In genomic region chr7:43110790-43111362, GRCh38 we compare ENCODE assay signal across 32 cellular contexts. TPM values are rescaled to one million over a fixed set of nuclear protein-coding genes. Genes with fewer than 3 reads are reported as not detected.
DNase-seq lines count a peak whose midpoint lies in the region; ATAC-seq, FAIRE-seq and TF ChIP-seq lines count a peak whose summit lies in the region.
"Had no signal": no experiment of that assay in that cellular context is flagged by ENCODE, and none has a peak within 500 bp of the region (broad histone marks: within the 10 kb centered on the region; RNA-seq: fewer than 3 reads in every experiment).

No MANE protein-coding gene starts in this region.

- H3K4me2 ChIP-seq in OCI-LY7 (ENCODE audit: low read length) (peak overlapping the region; percentile 60), H1 (ENCODE audit: insufficient read depth in 1 of 2, low read depth in 2 of 2, low read length in 2 of 2) (no peak overlapping the region)
- H3K4me2 ChIP-seq: hepatocyte had no signal

- peak overlapping the region; percentile 78 for H3K27ac ChIP-seq in OCI-LY7 (ENCODE audit: low read depth, low read length, poor library complexity, severe bottlenecking)
- no peak overlapping the region for H3K27ac ChIP-seq in H1 (ENCODE audit: low read depth, low read length)
- H3K27ac ChIP-seq: gastrocnemius medialis, hepatocyte, VCaP had no signal

- no peaks in the 10 kb centered on the region for H4K20me1 ChIP-seq in OCI-LY7 (ENCODE audit: insufficient read depth, low read length)
- H4K20me1 ChIP-seq in H1 (replicated peaks in 1 of 2; ENCODE audit: control insufficient read depth in 1 of 2, insufficient read depth in 2 of 2, low read length in 2 of 2): no peaks in the 10 kb centered on the region

- H3K79me1 ChIP-seq in H1 (ENCODE audit: low read depth, low read length): no peaks in the 10 kb centered on the region

- no peak for TF ChIP-seq EP300 in H1 (IDR thresholded peaks at IDR 0.05; ENCODE audit: borderline replicate concordance in 1 of 2, low read depth in 2 of 2, low read length in 2 of 2)

- H3K36me3 ChIP-seq in OCI-LY7 (ENCODE audit: insufficient read depth, low read length): no peaks in the 10 kb centered on the region
- no peaks in the 10 kb centered on the region for H3K36me3 ChIP-seq in H1 (ENCODE audit: control insufficient read depth in 2 of 4, insufficient read depth in 4 of 4, low read length in 3 of 4)
- H3K36me3 ChIP-seq: gastrocnemius medialis had no signal

- H3K9me3 ChIP-seq in OCI-LY7 (ENCODE audit: low read length): peaks cover 3% of the 10 kb centered on the region; the same call in 1 of the 2 replicates
- no peaks in the 10 kb centered on the region for H3K9me3 ChIP-seq in H1 (ENCODE audit: insufficient read depth in 2 of 2, low read depth in 1 of 2, low read length in 1 of 2)
- H3K9me3 ChIP-seq: gastrocnemius medialis had no signal

- no peak overlapping the region for H3K23ac ChIP-seq in H1 (ENCODE audit: insufficient read length)

- POLR2A ChIA-PET in OCI-LY7 (lab: Charles Lee) (interaction anchor here (0.7 to 1.6 kb wide), 8 partner anchors 9 to 175 kb away, joined by 3 to 5 read pairs (median 3); no protein-coding TSS in a partner anchor), H1 (lab: Charles Lee; ENCODE audit: partially characterized antibody) (no interaction called here)

- no peak for TF ChIP-seq RAD21 in H1 (IDR thresholded peaks at IDR 0.05 in 1 of 2, conservative IDR thresholded peaks at IDR 0.05 in 1 of 2; ENCODE audit: low read depth in 2 of 2, low read length in 2 of 2)

- no peak overlapping the region for H2AK5ac ChIP-seq in H1 (ENCODE audit: low read depth, low read length)

- CTCF ChIA-PET in OCI-LY7 (lab: Charles Lee; ENCODE audit: unreplicated experiment): no interaction called here
- CTCF ChIA-PET in H1 (lab: Charles Lee; ENCODE audit: partially characterized antibody): interaction anchor here (1.0 to 2.6 kb wide), 4 partner anchors 32 to 151 kb away, joined by 3 to 15 read pairs (median 4); no protein-coding TSS in a partner anchor

- H2BK5ac ChIP-seq in H1 (ENCODE audit: low read depth, low read length): no peak overlapping the region

- H2BK15ac ChIP-seq in H1 (ENCODE audit: low read length): no peak overlapping the region

- no peak for FAIRE-seq in H1 (lab: Jason Lieb, UNC)
- FAIRE-seq: GM18507, GM19239 had no signal

- H3K9ac ChIP-seq in H1 (replicated peaks in 1 of 4; ENCODE audit: extremely low read depth in 1 of 4, low read depth in 3 of 4, low read length in 3 of 4): no peak overlapping the region

- no peak overlapping the region for H4K5ac ChIP-seq in H1 (ENCODE audit: insufficient read length, low read depth, low read length)

- TF ChIP-seq CTCF in OCI-LY7 (conservative IDR thresholded peaks at IDR 0.05; ENCODE audit: low read length) (no peak), H1 (IDR thresholded peaks at IDR 0.05; ENCODE audit: control extremely low read depth in 1 of 3, insufficient read depth in 1 of 3, low read depth in 1 of 3, low read length in 3 of 3) (no peak)

- DNase-seq in A172 (ENCODE audit: low spot score) (peak; percentile 50), LHCN-M2 (ENCODE audit: low read depth) (peak; percentile 2), OCI-LY7 (ENCODE audit: low spot score) (peak; percentile 74), H1 (ENCODE audit: low read depth in 1 of 2, low spot score in 2 of 2) (no peak), AML-193 (lab: John Stamatoyannopoulos, UW) (no peak), mucosa of gallbladder (ENCODE audit: low spot score) (no peak)
- DNase-seq: 8988T; activated CD4-positive, alpha-beta T cell treated with anti-CD3 and anti-CD28 coated beads, Interleukin-2, amount 10 ng/mL, durations not matched to agents 24 days and 14 days; activated CD8-positive, alpha-beta memory T cell treated with anti-CD3 and anti-CD28 coated beads for 24 hours; activated effector memory CD4-positive, alpha-beta T cell treated with Interleukin-2 at 50 U/mL for 16 hours; activated T-cell treated with anti-CD3 and anti-CD28 coated beads for 4 hours; anterior cingulate cortex; CD4-positive, alpha-beta memory T cell; gastrocnemius medialis; HCEC 1CT; NCI-H1417; NCI-H2029 treated with DMSO at 0.1 percent for 48 hours; NCI-H226; NCI-H526 treated with DMSO at 0.1 percent for 48 hours; SHP77 treated with DMSO at 0.1 percent for 48 hours; trophoblast cell had no signal

- H3K9me2 ChIP-seq in OCI-LY7 (ENCODE audit: insufficient read depth, low read length): no peaks in the 10 kb centered on the region

- H3K23me2 ChIP-seq in H1 (ENCODE audit: low read depth, low read length): peaks cover 14% of the 10 kb centered on the region

- ATAC-seq in GM21423 (IDR thresholded peaks at IDR 0.05; ENCODE audit: unreplicated experiment) (no peak), HG03045 (IDR thresholded peaks at IDR 0.05; ENCODE audit: unreplicated experiment) (no peak)
- ATAC-seq: activated naive CD4-positive, alpha-beta T cell treated with anti-CD3 and anti-CD28 coated beads, Interleukin-2, amount 50 U/mL, for 72 hours; gastrocnemius medialis; natural killer cell treated with Interleukin-12 subunit alpha and Interleukin-12 subunit beta and Interleukin-15 and Interleukin-18, amount 100 ng/mL, for 72 hours; Panc1; stimulated activated memory B cell treated with anti-CD40 and anti-IgM and Interleukin-4, amounts not matched to agents 10 μg/mL and 1 μg/mL and 100 μg/mL, for 72 hours had no signal

- no TSS peak for BruUV-seq in OCI-LY7 (replicated peaks; lab: Mats Ljungman, UMichigan)

- no peak overlapping the region for H4K8ac ChIP-seq in H1 (ENCODE audit: extremely low read depth, insufficient read depth, low read length)

- no peak overlapping the region for H3K56ac ChIP-seq in H1 (replicated peaks; ENCODE audit: insufficient read length, low read depth, low read length)

- no peak overlapping the region for H2BK120ac ChIP-seq in H1 (replicated peaks; ENCODE audit: low read depth, low read length)

- WGBS in H1 (ENCODE audit: extremely low coverage in 1 of 2, insufficient coverage in 1 of 2, insufficient read length in 1 of 2, insufficient replicate concordance in 2 of 2, low coverage in 1 of 2, low lambda C conversion rate in 2 of 2, missing lambda C conversion rate in 1 of 2), 2 experiments: 77% methylated on average over 2 of the region's 2 CpGs; no CpG with 5 or more reads in 1 of the 2 experiments

- peak overlapping the region; percentile 79 for H2AFZ ChIP-seq in OCI-LY7 (ENCODE audit: low read length)
- H2AFZ ChIP-seq in H1 (ENCODE audit: low read length): no peak overlapping the region
- H2AFZ ChIP-seq: hepatocyte had no signal

- TF ChIP-seq POLR2A in H1 (IDR thresholded peaks at IDR 0.05; ENCODE audit: control extremely low read depth in 1 of 2, low read depth in 2 of 2, low read length in 2 of 2): no peak

- 0 out of 2 replicates have a peak overlapping the region, but pooled peaks have one; percentile 40 for H2BK12ac ChIP-seq in H1 (ENCODE audit: low read depth, low read length)

- H2BK20ac ChIP-seq in H1 (ENCODE audit: low read length): no peak overlapping the region

- H3K4ac ChIP-seq in H1 (replicated peaks; ENCODE audit: insufficient read length, low read depth, low read length): no peak overlapping the region

- H3K14ac ChIP-seq in H1 (ENCODE audit: insufficient read length): no peak overlapping the region

- no peak overlapping the region; the same call in 1 of the 2 replicates for H3K18ac ChIP-seq in H1 (ENCODE audit: extremely low read depth, low read length)

- H3K79me2 ChIP-seq in OCI-LY7 (ENCODE audit: insufficient read depth, low read depth, low read length) (no peaks in the 10 kb centered on the region), H1 (ENCODE audit: control insufficient read depth in 1 of 2, insufficient read depth in 2 of 2, low read length in 2 of 2) (peaks cover 0 to 16% of the 10 kb centered on the region in 2 experiments; a peak in 3 of 4 replicates)
- H3K79me2 ChIP-seq: hepatocyte had no signal

- H3K4me3 ChIP-seq in OCI-LY7 (ENCODE audit: low read depth, low read length, poor library complexity, severe bottlenecking) (peak overlapping the region; percentile 39), H1 (ENCODE audit: extremely low read depth in 1 of 4, insufficient read depth in 2 of 4, low read depth in 3 of 4, low read length in 4 of 4) (no peak overlapping the region)
- H3K4me3 ChIP-seq: gastrocnemius medialis, hepatocyte, lung had no signal

- no peak overlapping the region for H4K91ac ChIP-seq in H1 (replicated peaks; ENCODE audit: insufficient read length, low read length)

- peaks cover 62% of the 10 kb centered on the region for H3K4me1 ChIP-seq in OCI-LY7 (ENCODE audit: insufficient read depth, low read length, poor library complexity, severe bottlenecking)
- H3K4me1 ChIP-seq in H1 (replicated peaks in 1 of 4; ENCODE audit: control insufficient read depth in 3 of 4, insufficient read depth in 4 of 4, low read length in 3 of 4): peaks cover 2 to 17% (median 6%) of the 10 kb centered on the region in 4 experiments; a peak in 6 of 7 replicates

- H3K27me3 ChIP-seq in H1 (replicated peaks in 1 of 4; ENCODE audit: control insufficient read depth in 3 of 4, extremely low read depth in 1 of 4, insufficient read depth in 3 of 4, low read length in 3 of 4): peaks cover 0 to 7% (median 4%) of the 10 kb centered on the region in 4 experiments; a peak in 2 of 7 replicates

- intact Hi-C loops in OCI-LY7 (cut with micrococcal nuclease; ENCODE audit: unreplicated experiment): no loop called here

TF ChIP-seq in H1, 55 proteins besides CTCF, POLR2A, EP300 and RAD21 (continues in another document):
- TF ChIP-seq CHD2 (IDR thresholded peaks at IDR 0.05; ENCODE audit: low read length) (no peak), TEAD4 (IDR thresholded peaks at IDR 0.05; ENCODE audit: low read depth, low read length) (no peak), E2F6 (IDR thresholded peaks at IDR 0.05) (no peak)

RNA-seq across cellular contexts. Expression of gene HECW1, which starts 1.6 kb away (rescaled TPM):
- total RNA-seq in A172 (2014; rRNA removed; shearing (Covaris generic)): 26.5 and 36.2 TPM in 2 replicates
- not detected in 2 replicates for total RNA-seq in LHCN-M2 (2014; rRNA removed)
- 0.18 TPM for polyA plus RNA-seq in LHCN-M2 (2012)
- total RNA-seq in OCI-LY7 (2014; rRNA removed; shearing (Covaris generic)): 2.0 TPM in 2 replicates
- total RNA-seq in OCI-LY7 (2022): 1.9 and 2.0 TPM in 2 replicates
- 10.5 and 12.7 TPM in 2 replicates for total RNA-seq in H1 (2021; fragmentation: NEBNext Ultra II Directional; extraction: Animal tissue kit (Norgen Biotek cat#: 25700))
- 2.9 and 5.8 TPM in 2 replicates for polyA plus RNA-seq in H1 (2011; rRNA removed)
- 2.3 TPM for polyA plus RNA-seq in H1 (2011; cell fraction: cytosol; rRNA removed)
- polyA plus RNA-seq in H1 (2011; cell fraction: nucleus; rRNA removed): 12.1 TPM
- 2.1 to 3.6 TPM (median 3.3 TPM) in 4 replicates for polyA plus RNA-seq in H1 (2012, experiment 1 of 2)
- 1.0 TPM for polyA plus RNA-seq in H1 (2012, experiment 2 of 2)
- 6.3 TPM for polyA plus RNA-seq in H1 (2013, experiment 1 of 2)
- polyA plus RNA-seq in H1 (2013, experiment 2 of 2): 6.7 TPM
- 5.9 and 7.5 TPM in 2 replicates for polyA minus RNA-seq in H1 (2011; rRNA and poly(A)+ RNA removed)
- 5.1 TPM for polyA minus RNA-seq in H1 (2011; cell fraction: cytosol; rRNA and poly(A)+ RNA removed)
- 40.9 TPM for polyA minus RNA-seq in H1 (2011; cell fraction: nucleus; rRNA and poly(A)+ RNA removed)
- 3.8 TPM for total RNA-seq in mucosa of gallbladder
- total RNA-seq: activated CD4-positive, alpha-beta T cell treated with anti-CD3 and anti-CD28 coated beads, Interleukin-2, amount 10 ng/mL, durations not matched to agents 24 days and 14 days; activated naive CD4-positive, alpha-beta T cell treated with anti-CD3 and anti-CD28 coated beads, Interleukin-2, amount 50 U/mL, for 72 hours; CD4-positive, alpha-beta memory T cell; natural killer cell treated with Interleukin-12 subunit alpha and Interleukin-12 subunit beta and Interleukin-15 and Interleukin-18, amount 100 ng/mL, for 72 hours had no signal
- polyA plus RNA-seq: CD4-positive, alpha-beta memory T cell had no signal

Comparison
In these comparisons a context has a peak if more than half of its experiments do, and no peak if none do; other contexts are left out.
1. DNase-seq: peak in A172 (single experiment), LHCN-M2 (single experiment) and OCI-LY7 (single experiment); none in H1 (0 of 2), AML-193 (0 of 2) and mucosa of gallbladder (single experiment).